14 cellular contexts compared by ENCODE assay signal in genomic region chr10:125001313-125002043, GRCh38. TPM values are rescaled to one million over a fixed set of nuclear protein-coding genes. Genes with fewer than 3 reads are reported as not detected.
DNase-seq lines count a peak whose midpoint lies in the region; ATAC-seq, FAIRE-seq and TF ChIP-seq lines count a peak whose summit lies in the region.
"Had no signal": no experiment of that assay in that cellular context is flagged by ENCODE, and none has a peak within 500 bp of the region (broad histone marks: within the 10 kb centered on the region; RNA-seq: fewer than 3 reads in every experiment).

No MANE protein-coding gene starts in this region.

- POLR2A ChIA-PET in WTC11 (lab: Charles Lee), result no interaction called here

- H3K27ac ChIP-seq in pancreas, result peak overlapping the region in 3 of 4 donors; percentile 37 to 46 (median 41)

- CTCF ChIA-PET in WTC11 (lab: Charles Lee), result interaction anchor here (0.7 to 1.0 kb wide), 2 partner anchors 9 to 47 kb away, joined by 3 read pairs; no protein-coding TSS in a partner anchor

- 68 to 72% methylated on average over 21 of the region's 21 CpGs for WGBS in pancreas, 2 donors

- intact Hi-C loops in cardiac septum (cut with DNase I), result no loop called here
- intact Hi-C loops in pancreas (cut with DNase I), result no loop called here

- peaks cover 11 to 28% (median 19%) of the 10 kb centered on the region in 3 donors for H3K4me1 ChIP-seq in pancreas
- H3K4me1 ChIP-seq: HAP-1 had no signal

- no peak for FAIRE-seq in pancreas (lab: Jason Lieb, UNC)
- FAIRE-seq: frontal cortex had no signal

- no peak overlapping the region for H3K4me3 Mint-ChIP-seq in WTC11
- H3K4me3 Mint-ChIP-seq: activated CD8-positive, alpha-beta T cell treated with anti-CD3 and anti-CD28 coated beads, Interleukin-2, amount 10 ng/mL, durations not matched to agents 7 days and 5 days; B cell had no signal

- DNase-seq in Ammon's horn (ENCODE audit: low spot score) (peak; percentile 51), WTC11 (ENCODE audit: low spot score) (peak; percentile 9), cardiac septum (ENCODE audit: low spot score) (peak; percentile 74), pancreas (peak in 5 of 6 donors; percentile 9 to 59 (median 33)), SW480 (ENCODE audit: low spot score) (no peak), NCI-H1694 treated with DMSO at 0.1 percent for 48 hours (lab: John Stamatoyannopoulos, UW) (no peak), NCI-H1092 (lab: John Stamatoyannopoulos, UW) (no peak), T1000 (lab: John Stamatoyannopoulos, UW) (no peak)
- DNase-seq: activated CD8-positive, alpha-beta T cell treated with anti-CD3 and anti-CD28 coated beads, Interleukin-2, amount 10 ng/mL, durations not matched to agents 7 days and 5 days; NCI-H526; SW 1271 had no signal

- H3K36me3 ChIP-seq in pancreas, result peaks cover 0 to 30% (median 4%) of the 10 kb centered on the region in 3 donors

- no peaks in the 10 kb centered on the region for H3K9me3 ChIP-seq in pancreas
- H3K9me3 ChIP-seq: HAP-1 had no signal

- H3K4me1 Mint-ChIP-seq in WTC11, result 0 out of 2 replicates have a peak, but pooled peaks cover 1% of the 10 kb centered on the region
- H3K4me1 Mint-ChIP-seq: B cell had no signal

- no peaks in the 10 kb centered on the region for H3K27me3 ChIP-seq in pancreas

- TF ChIP-seq CTCF in WTC11 (IDR thresholded peaks at IDR 0.05) (no peak), pancreas (IDR thresholded peaks at IDR 0.05) (no peak)

- peaks cover 32% of the 10 kb centered on the region for H3K36me3 Mint-ChIP-seq in WTC11

- ATAC-seq in WTC11, result no peak
- peak in 2 of 4 donors; percentile 2 to 12 for ATAC-seq in pancreas
- ATAC-seq: activated CD8-positive, alpha-beta T cell treated with anti-CD3 and anti-CD28 coated beads, Interleukin-2, amount 10 ng/mL, durations not matched to agents 7 days and 5 days had no signal

- no peak overlapping the region for H3K27ac Mint-ChIP-seq in WTC11
- H3K27ac Mint-ChIP-seq: activated CD8-positive, alpha-beta T cell treated with anti-CD3 and anti-CD28 coated beads, Interleukin-2, amount 10 ng/mL, durations not matched to agents 7 days and 5 days; B cell had no signal

- no peaks in the 10 kb centered on the region for H3K27me3 Mint-ChIP-seq in WTC11 (ENCODE audit: low read depth)
- H3K27me3 Mint-ChIP-seq: B cell had no signal

- H3K4me3 ChIP-seq in pancreas, result no peak overlapping the region
- H3K4me3 ChIP-seq: HAP-1 had no signal

- no peaks in the 10 kb centered on the region for H3K9me3 Mint-ChIP-seq in WTC11

TF ChIP-seq in WTC11, 78 proteins besides CTCF, POLR2A, EP300 and RAD21:
- TF ChIP-seq ZNF232 (CRISPR knock-in tag; IDR thresholded peaks at IDR 0.05) (no peak), TEAD1 (CRISPR knock-in tag; IDR thresholded peaks at IDR 0.05) (no peak), RELA (CRISPR knock-in tag; IDR thresholded peaks at IDR 0.05; ENCODE audit: borderline replicate concordance) (no peak), NR1H2 (CRISPR knock-in tag; IDR thresholded peaks at IDR 0.05) (no peak), NFYB (CRISPR knock-in tag; conservative IDR thresholded peaks at IDR 0.05; ENCODE audit: low read depth) (no peak), ZMAT4 (CRISPR knock-in tag; IDR thresholded peaks at IDR 0.05) (no peak), ZNF512 (CRISPR knock-in tag; IDR thresholded peaks at IDR 0.05; ENCODE audit: borderline replicate concordance) (no peak), ZBTB21 (CRISPR knock-in tag; IDR thresholded peaks at IDR 0.05; ENCODE audit: borderline replicate concordance) (no peak), ARID4B (CRISPR knock-in tag; IDR thresholded peaks at IDR 0.05; ENCODE audit: borderline replicate concordance) (no peak), MXD4 (CRISPR knock-in tag; IDR thresholded peaks at IDR 0.05; ENCODE audit: borderline replicate concordance) (no peak), ZNF263 (CRISPR knock-in tag; IDR thresholded peaks at IDR 0.05; ENCODE audit: low read depth) (no peak), E2F5 (CRISPR knock-in tag; IDR thresholded peaks at IDR 0.05) (no peak), ZSCAN18 (CRISPR knock-in tag; IDR thresholded peaks at IDR 0.05) (no peak), PREB (CRISPR knock-in tag; IDR thresholded peaks at IDR 0.05; ENCODE audit: borderline replicate concordance) (no peak), SMAD3 (CRISPR knock-in tag; IDR thresholded peaks at IDR 0.05; ENCODE audit: borderline replicate concordance) (no peak), TP53 (CRISPR knock-in tag; IDR thresholded peaks at IDR 0.05) (no peak)
TF ChIP-seq in WTC11: peak in this region for 0.

RNA-seq across cellular contexts. Expression of gene ZRANB1, which starts 59.6 kb away (rescaled TPM):
- total RNA-seq in WTC11 (2021) (13.9 to 15.9 TPM (median 15.3 TPM) in 3 replicates), cardiac septum (25.7 TPM), pancreas (10 to 100 TPM in 1 of 6 donors, 1 to 10 TPM in 5; 5.8 to 12.2 (median 7.7) TPM)
- 1 to 10 TPM; 4.3 to 8.7 TPM for polyA plus RNA-seq in pancreas

Comparison
In these comparisons a context has a peak if more than half of its experiments do, and no peak if none do; other contexts are left out.
1. DNase-seq: peak in Ammon's horn (single experiment), WTC11 (single experiment), cardiac septum (single experiment) and pancreas (5 of 6); none in SW480 (single experiment), NCI-H1694 treated with DMSO at 0.1 percent for 48 hours (single experiment), NCI-H1092 (single experiment) and T1000 (single experiment).